9 cellular contexts compared by ENCODE assay signal in genomic region chr3:15205934-15206661, GRCh38. TPM values are rescaled to one million over a fixed set of nuclear protein-coding genes. Genes with fewer than 3 reads are reported as not detected.
DNase-seq lines count a peak whose midpoint lies in the region; ATAC-seq, FAIRE-seq and TF ChIP-seq lines count a peak whose summit lies in the region.
"Had no signal": no experiment of that assay in that cellular context is flagged by ENCODE, and none has a peak within 500 bp of the region (broad histone marks: within the 10 kb centered on the region; RNA-seq: fewer than 3 reads in every experiment).

TSS of gene CAPN7 (plus strand) at chr3:15206246. CDS start at chr3:15206496, 250 bp downstream.

- peaks cover 0 to 2% of the 10 kb centered on the region in 2 experiments for H4K20me1 ChIP-seq in H1 (replicated peaks in 1 of 2; ENCODE audit: control insufficient read depth in 1 of 2, insufficient read depth in 2 of 2, low read length in 2 of 2)

- no peak within 1 kb of the TSS for H3K23ac ChIP-seq in H1 (ENCODE audit: insufficient read length)

- ATAC-seq in GM19397 (IDR thresholded peaks at IDR 0.05; ENCODE audit: unreplicated experiment) (peak; percentile 93), HG03575 (IDR thresholded peaks at IDR 0.05; ENCODE audit: extremely low read depth, insufficient number of reproducible peaks, low FRiP score, unreplicated experiment) (peak; percentile 37)

- H3K56ac ChIP-seq in H1 (replicated peaks; ENCODE audit: insufficient read length, low read depth, low read length): no peak within 1 kb of the TSS

- TF ChIP-seq CTCF in H1 (IDR thresholded peaks at IDR 0.05; ENCODE audit: control extremely low read depth in 1 of 3, insufficient read depth in 1 of 3, low read depth in 1 of 3, low read length in 3 of 3): peak; percentile 31 to 69 (median 57)

- H3K27me3 ChIP-seq in H1 (replicated peaks in 1 of 4; ENCODE audit: control insufficient read depth in 3 of 4, extremely low read depth in 1 of 4, insufficient read depth in 3 of 4, low read length in 3 of 4) (no peaks in the 10 kb centered on the region; a peak in 2 of 7 replicates), mononuclear cell (ENCODE audit: insufficient read depth, low read length) (no peaks in the 10 kb centered on the region)

- 1% methylated on average over 48 of the region's 92 CpGs; no CpG with 5 or more reads in 1 of the 2 experiments for WGBS in H1 (ENCODE audit: extremely low coverage in 1 of 2, insufficient coverage in 1 of 2, insufficient read length in 1 of 2, insufficient replicate concordance in 2 of 2, low coverage in 1 of 2, low lambda C conversion rate in 2 of 2, missing lambda C conversion rate in 1 of 2), 2 experiments

- H4K91ac ChIP-seq in H1 (replicated peaks; ENCODE audit: insufficient read length, low read length): peak within 1 kb of the TSS; percentile 84

- H3K79me1 ChIP-seq in H1 (ENCODE audit: low read depth, low read length): no peaks in the 10 kb centered on the region; the same call in 1 of the 2 replicates

- H3K14ac ChIP-seq in H1 (ENCODE audit: insufficient read length): no peak within 1 kb of the TSS

- H3K4me3 ChIP-seq in H1 (ENCODE audit: extremely low read depth in 1 of 4, insufficient read depth in 2 of 4, low read depth in 3 of 4, low read length in 4 of 4) (peak within 1 kb of the TSS; percentile 83 to 92 (median 86)), mononuclear cell (ENCODE audit: low read length) (peak within 1 kb of the TSS; percentile 95)

- peak within 1 kb of the TSS; percentile 77 for H4K5ac ChIP-seq in H1 (ENCODE audit: insufficient read length, low read depth, low read length)

- peaks cover 0 to 11% of the 10 kb centered on the region in 2 experiments; a peak in 2 of 4 replicates for H3K79me2 ChIP-seq in H1 (ENCODE audit: control insufficient read depth in 1 of 2, insufficient read depth in 2 of 2, low read length in 2 of 2)

- DNase-seq in AG20443 (ENCODE audit: low spot score): peak; percentile 99
- peak; percentile 86 to 90 for DNase-seq in activated CD4-positive, alpha-beta T cell treated with anti-CD3 and anti-CD28 coated beads, Interleukin-2, amount 50 U/mL, for 4 hours
- DNase-seq in H1 (ENCODE audit: low read depth in 1 of 2, low spot score in 2 of 2): peak; percentile 23 to 86
- peak; percentile 92 for DNase-seq in stimulated activated CD8-positive, alpha-beta memory T cell treated with anti-CD3 and anti-CD28 coated beads, Interleukin-4, amount 100 ng/mL, for 24 hours (ENCODE audit: low read depth)
- no peak for DNase-seq in NCI-H146 treated with DMSO at 0.1 percent for 48 hours (lab: John Stamatoyannopoulos, UW; ENCODE audit: unreplicated experiment)

- TF ChIP-seq RAD21 in H1 (IDR thresholded peaks at IDR 0.05 in 1 of 2, conservative IDR thresholded peaks at IDR 0.05 in 1 of 2; ENCODE audit: low read depth in 2 of 2, low read length in 2 of 2): peak; percentile 14 to 30; a peak in 1 of 4 replicates

- TF ChIP-seq EP300 in H1 (IDR thresholded peaks at IDR 0.05; ENCODE audit: borderline replicate concordance in 1 of 2, low read depth in 2 of 2, low read length in 2 of 2): no peak

- peak within 1 kb of the TSS; percentile 85 for H4K8ac ChIP-seq in H1 (ENCODE audit: extremely low read depth, insufficient read depth, low read length)

- peaks cover 7% of the 10 kb centered on the region; the same call in 1 of the 2 replicates for H3K23me2 ChIP-seq in H1 (ENCODE audit: low read depth, low read length)

- H3K9ac ChIP-seq in H1 (replicated peaks in 1 of 4; ENCODE audit: extremely low read depth in 1 of 4, low read depth in 3 of 4, low read length in 3 of 4): peak within 1 kb of the TSS; percentile 64 to 80 (median 79)

- peak within 1 kb of the TSS; percentile 76; the same call in 1 of the 2 replicates for H2BK15ac ChIP-seq in H1 (ENCODE audit: low read length)

- no peak within 1 kb of the TSS for H2AK5ac ChIP-seq in H1 (ENCODE audit: low read depth, low read length)

- H3K4me1 ChIP-seq in H1 (replicated peaks in 1 of 4; ENCODE audit: control insufficient read depth in 3 of 4, insufficient read depth in 4 of 4, low read length in 3 of 4): peaks cover 0 to 3% (median 1%) of the 10 kb centered on the region in 4 experiments; a peak in 3 of 7 replicates
- peaks cover 30% of the 10 kb centered on the region for H3K4me1 ChIP-seq in mononuclear cell (ENCODE audit: insufficient read depth, low read length)

- H3K27ac ChIP-seq in H1 (ENCODE audit: low read depth, low read length): peak within 1 kb of the TSS; percentile 73; the same call in 1 of the 2 replicates

- H2AFZ ChIP-seq in H1 (ENCODE audit: low read length): peak within 1 kb of the TSS; percentile 54

- POLR2A ChIA-PET in H1 (lab: Charles Lee; ENCODE audit: partially characterized antibody): interaction anchor here (0.6 to 1.3 kb wide), 7 partner anchors 9 to 98 kb away, joined by 3 to 4 read pairs (median 3); no protein-coding TSS in a partner anchor

- CTCF ChIA-PET in H1 (lab: Charles Lee; ENCODE audit: partially characterized antibody): interaction anchor here (0.6 to 7.2 kb wide), 21 partner anchors 9 to 201 kb away, joined by 3 to 86 read pairs (median 4); no protein-coding TSS in a partner anchor

- peak within 1 kb of the TSS; percentile 70 to 80 for H3K4me2 ChIP-seq in H1 (ENCODE audit: insufficient read depth in 1 of 2, low read depth in 2 of 2, low read length in 2 of 2)

- FAIRE-seq in H1 (lab: Jason Lieb, UNC): no peak
- FAIRE-seq: islet of Langerhans had no signal

- no peak within 1 kb of the TSS for H2BK12ac ChIP-seq in H1 (ENCODE audit: low read depth, low read length)

- no peak within 1 kb of the TSS for H2BK20ac ChIP-seq in H1 (ENCODE audit: low read length)

- no peak within 1 kb of the TSS; the same call in 1 of the 2 replicates for H2BK5ac ChIP-seq in H1 (ENCODE audit: low read depth, low read length)

- H3K18ac ChIP-seq in H1 (ENCODE audit: extremely low read depth, low read length): peak within 1 kb of the TSS; percentile 55

- peak in 1 of 2 experiments; percentile 67; a peak in 2 of 3 replicates for TF ChIP-seq POLR2A in H1 (IDR thresholded peaks at IDR 0.05; ENCODE audit: control extremely low read depth in 1 of 2, low read depth in 2 of 2, low read length in 2 of 2)

- peaks cover 0 to 3% (median 0%) of the 10 kb centered on the region in 4 experiments; a peak in 1 of 8 replicates for H3K36me3 ChIP-seq in H1 (ENCODE audit: control insufficient read depth in 2 of 4, insufficient read depth in 4 of 4, low read length in 3 of 4)

- no peak within 1 kb of the TSS for H2BK120ac ChIP-seq in H1 (replicated peaks; ENCODE audit: low read depth, low read length)

- no peaks in the 10 kb centered on the region for H3K9me3 ChIP-seq in H1 (ENCODE audit: insufficient read depth in 2 of 2, low read depth in 1 of 2, low read length in 1 of 2)
- H3K9me3 ChIP-seq in mononuclear cell (ENCODE audit: low read depth, low read length): no peaks in the 10 kb centered on the region

- H3K4ac ChIP-seq in H1 (replicated peaks; ENCODE audit: insufficient read length, low read depth, low read length): no peak within 1 kb of the TSS

TF ChIP-seq in H1, 55 proteins besides CTCF, POLR2A, EP300 and RAD21 (continues in another document):
- no peak for TF ChIP-seq CBX8 (IDR thresholded peaks at IDR 0.05; ENCODE audit: borderline replicate concordance, low read depth, low read length)
- TF ChIP-seq SP4 (IDR thresholded peaks at IDR 0.05; ENCODE audit: low read length): no peak
- no peak for TF ChIP-seq RFX5 (IDR thresholded peaks at IDR 0.05; ENCODE audit: borderline replicate concordance, low read depth, low read length)
- no peak for TF ChIP-seq BCL11A (IDR thresholded peaks at IDR 0.05; ENCODE audit: low read depth in 2 of 2, low read length in 2 of 2)
- no peak; a peak in 1 of 4 replicates for TF ChIP-seq SIN3A (conservative IDR thresholded peaks at IDR 0.05 in 1 of 2, IDR thresholded peaks at IDR 0.05 in 1 of 2; ENCODE audit: low read depth in 1 of 2, low read length in 2 of 2)
- TF ChIP-seq MAX (IDR thresholded peaks at IDR 0.05): peak; percentile 74
- no peak for TF ChIP-seq RNF2 (IDR thresholded peaks at IDR 0.05; ENCODE audit: borderline replicate concordance, low read depth, low read length, missing control alignments, poor library complexity, severe bottlenecking)
- peak; percentile 80 for TF ChIP-seq ASH2L (IDR thresholded peaks at IDR 0.05; ENCODE audit: low read length)
- TF ChIP-seq TAF7 (optimal IDR thresholded peaks at IDR 0.05; ENCODE audit: borderline replicate concordance, low read depth, low read length): no peak
- no peak; the same call in 1 of the 2 replicates for TF ChIP-seq BRCA1 (IDR thresholded peaks at IDR 0.05; ENCODE audit: low read depth, low read length)
- TF ChIP-seq USF2 (IDR thresholded peaks at IDR 0.05; ENCODE audit: low read length): peak; percentile 77
- no peak for TF ChIP-seq NANOG (IDR thresholded peaks at IDR 0.05; ENCODE audit: insufficient read depth, low read depth, low read length, poor library complexity, severe bottlenecking)
- TF ChIP-seq POLR2AphosphoS5 (IDR thresholded peaks at IDR 0.05; ENCODE audit: low read depth, low read length): peak; percentile 54
- peak; percentile 41; the same call in 1 of the 2 replicates for TF ChIP-seq EGR1 (IDR thresholded peaks at IDR 0.05; ENCODE audit: borderline replicate concordance, low read depth, low read length)
- TF ChIP-seq SIRT6 (IDR thresholded peaks at IDR 0.05; ENCODE audit: low read length): no peak
- TF ChIP-seq TEAD4 (IDR thresholded peaks at IDR 0.05; ENCODE audit: low read depth, low read length): no peak

RNA-seq across cellular contexts. Expression of gene CAPN7, which starts in this region (rescaled TPM):
- 13.0 and 13.2 TPM in 2 replicates for total RNA-seq in H1 (2021; fragmentation: NEBNext Ultra II Directional; extraction: Animal tissue kit (Norgen Biotek cat#: 25700))
- 5.3 and 6.1 TPM in 2 replicates for polyA plus RNA-seq in H1 (2011; rRNA removed)
- 6.5 TPM for polyA plus RNA-seq in H1 (2011; cell fraction: cytosol; rRNA removed)
- 8.8 TPM for polyA plus RNA-seq in H1 (2011; cell fraction: nucleus; rRNA removed)
- polyA plus RNA-seq in H1 (2012, experiment 1 of 2): 4.0 to 7.9 TPM (median 5.5 TPM) in 4 replicates
- 0.63 TPM for polyA plus RNA-seq in H1 (2012, experiment 2 of 2)
- 7.8 TPM for polyA plus RNA-seq in H1 (2013, experiment 1 of 2)
- 7.2 TPM for polyA plus RNA-seq in H1 (2013, experiment 2 of 2)
- 5.3 and 9.6 TPM in 2 replicates for polyA minus RNA-seq in H1 (2011; rRNA and poly(A)+ RNA removed)
- 10.9 TPM for polyA minus RNA-seq in H1 (2011; cell fraction: cytosol; rRNA and poly(A)+ RNA removed)
- polyA minus RNA-seq in H1 (2011; cell fraction: nucleus; rRNA and poly(A)+ RNA removed): 27.0 TPM
- 111 TPM for total RNA-seq in mononuclear cell
